22 cellular contexts compared by ENCODE assay signal in the genomic region with DNA sequence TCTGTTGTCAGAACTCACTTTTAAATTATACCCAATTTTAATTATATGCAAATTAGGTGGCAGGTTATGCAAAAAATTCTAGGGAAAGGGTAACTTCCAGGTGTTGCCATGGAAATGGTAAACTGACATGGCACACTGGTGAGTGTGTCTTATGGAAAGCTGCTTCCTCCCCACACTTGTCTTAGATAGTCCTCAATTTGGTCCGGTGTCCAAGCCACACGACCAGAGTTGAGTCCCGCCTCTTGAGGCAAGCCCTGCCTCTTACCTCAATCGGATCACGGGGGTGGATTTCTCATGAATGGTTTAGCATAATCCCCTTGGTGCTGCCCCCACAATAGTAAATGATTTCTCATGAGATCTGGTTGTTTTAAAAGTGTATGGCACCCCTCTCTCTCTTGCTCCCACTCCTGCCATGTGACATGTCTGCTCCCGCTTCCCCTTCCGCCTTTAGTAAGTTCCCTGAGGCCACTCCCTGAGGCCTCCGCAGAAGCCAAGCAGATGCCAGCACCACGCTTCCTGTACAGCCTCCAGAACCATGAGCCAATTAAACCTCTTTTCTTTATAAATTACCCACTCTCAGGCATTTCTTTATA.
DNase-seq lines count a peak whose midpoint lies in the region; ATAC-seq, FAIRE-seq and TF ChIP-seq lines count a peak whose summit lies in the region.
"Had no signal": no experiment of that assay in that cellular context is flagged by ENCODE, and none has a peak within 500 bp of the region (broad histone marks: within the 10 kb centered on the region; RNA-seq: fewer than 3 reads in every experiment).

No MANE protein-coding gene starts in this region.

- no peak overlapping the region for H3K23ac ChIP-seq in H1 (ENCODE audit: insufficient read length)

- H3K56ac ChIP-seq in H1 (replicated peaks; ENCODE audit: insufficient read length, low read depth, low read length) = no peak overlapping the region

- POLR2A ChIA-PET in HCT116 (lab: Charles Lee) = no interaction called here
- POLR2A ChIA-PET in H1 (lab: Charles Lee; ENCODE audit: partially characterized antibody) = no interaction called here

- CTCF ChIA-PET in HCT116 (lab: Charles Lee) (no interaction called here), H1 (lab: Charles Lee; ENCODE audit: partially characterized antibody) (no interaction called here)

- H3K27ac ChIP-seq in HCT116 (ENCODE audit: low read depth, low read length) (no peak overlapping the region), RWPE2 (ENCODE audit: poor library complexity, severe bottlenecking) (peak overlapping the region; percentile 78), H1 (ENCODE audit: low read depth, low read length) (no peak overlapping the region)
- H3K27ac ChIP-seq: A549, BLaER1 had no signal

- H3K9me3 ChIP-seq in HCT116 (ENCODE audit: control insufficient read depth in 1 of 2, insufficient read depth in 1 of 2, low read depth in 1 of 2, low read length in 2 of 2) = no peaks in the 10 kb centered on the region
- no peaks in the 10 kb centered on the region for H3K9me3 ChIP-seq in RWPE2 (ENCODE audit: severe bottlenecking)
- no peaks in the 10 kb centered on the region for H3K9me3 ChIP-seq in H1 (ENCODE audit: insufficient read depth in 2 of 2, low read depth in 1 of 2, low read length in 1 of 2)
- H3K9me3 ChIP-seq: A549, BLaER1 had no signal

- no peak overlapping the region for H3K14ac ChIP-seq in H1 (ENCODE audit: insufficient read length)

- no TSS peak for BruUV-seq in HCT116 (replicated peaks; lab: Mats Ljungman, UMichigan)

- no peaks in the 10 kb centered on the region for H3K79me1 ChIP-seq in H1 (ENCODE audit: low read depth, low read length)

- 85% methylated on average over 9 of the region's 9 CpGs; no CpG with 5 or more reads in 1 of the 2 experiments for WGBS in H1 (ENCODE audit: extremely low coverage in 1 of 2, insufficient coverage in 1 of 2, insufficient read length in 1 of 2, insufficient replicate concordance in 2 of 2, low coverage in 1 of 2, low lambda C conversion rate in 2 of 2, missing lambda C conversion rate in 1 of 2), 2 experiments
- 59 to 61% methylated on average over 9 of the region's 9 CpGs for WGBS in lower leg skin, 2 donors

- H4K5ac ChIP-seq in H1 (ENCODE audit: insufficient read length, low read depth, low read length) = no peak overlapping the region

- no peak overlapping the region for H2AK5ac ChIP-seq in H1 (ENCODE audit: low read depth, low read length)

- H2BK15ac ChIP-seq in H1 (ENCODE audit: low read length) = no peak overlapping the region

- TF ChIP-seq RAD21 in HCT116 (IDR thresholded peaks at IDR 0.05; ENCODE audit: low read depth) (no peak), H1 (IDR thresholded peaks at IDR 0.05 in 1 of 2, conservative IDR thresholded peaks at IDR 0.05 in 1 of 2; ENCODE audit: low read depth in 2 of 2, low read length in 2 of 2) (no peak)

- no peak overlapping the region for H3K4ac ChIP-seq in H1 (replicated peaks; ENCODE audit: insufficient read length, low read depth, low read length)

- H2BK120ac ChIP-seq in H1 (replicated peaks; ENCODE audit: low read depth, low read length) = no peak overlapping the region

- intact Hi-C loops in HCT116 (cut with micrococcal nuclease) (no loop called here), lower leg skin (cut with DNase I; ENCODE audit: low total_unique reads) (no loop called here)

- H3K23me2 ChIP-seq in H1 (ENCODE audit: low read depth, low read length) = no peaks in the 10 kb centered on the region; the same call in 1 of the 2 replicates

- H3K4me2 ChIP-seq in HCT116 (ENCODE audit: low read length) (no peak overlapping the region; the same call in 1 of the 2 replicates), H1 (ENCODE audit: insufficient read depth in 1 of 2, low read depth in 2 of 2, low read length in 2 of 2) (no peak overlapping the region)
- H3K4me2 ChIP-seq: A549, BLaER1, GM23338 had no signal

- no peak for FAIRE-seq in H1 (lab: Jason Lieb, UNC)
- FAIRE-seq: A549, D721Med, GM12891, GM19239 had no signal

- H3K27me3 ChIP-seq in HCT116 (ENCODE audit: insufficient read depth, low read length) (no peaks in the 10 kb centered on the region), RWPE2 (ENCODE audit: insufficient read depth, poor library complexity, severe bottlenecking) (no peaks in the 10 kb centered on the region), H1 (replicated peaks in 1 of 4; ENCODE audit: control insufficient read depth in 3 of 4, extremely low read depth in 1 of 4, insufficient read depth in 3 of 4, low read length in 3 of 4) (no peaks in the 10 kb centered on the region)

- H3K9me2 ChIP-seq in HCT116 (ENCODE audit: insufficient read depth) = no peaks in the 10 kb centered on the region

- H3K18ac ChIP-seq in H1 (ENCODE audit: extremely low read depth, low read length) = no peak overlapping the region

- H3K36me3 ChIP-seq in HCT116 (ENCODE audit: control insufficient read depth in 1 of 2, insufficient read depth in 2 of 2, low read length in 2 of 2) (no peaks in the 10 kb centered on the region), RWPE2 (ENCODE audit: low read depth) (no peaks in the 10 kb centered on the region), H1 (ENCODE audit: control insufficient read depth in 2 of 4, insufficient read depth in 4 of 4, low read length in 3 of 4) (no peaks in the 10 kb centered on the region)
- H3K36me3 ChIP-seq: BLaER1 had no signal

- no peak for ATAC-seq in HCT116
- no peak for ATAC-seq in RWPE2 (ENCODE audit: low read depth)
- ATAC-seq: A549, GM23338 had no signal

- no peak overlapping the region for H4K8ac ChIP-seq in H1 (ENCODE audit: extremely low read depth, insufficient read depth, low read length)

- RAD21 ChIA-PET in HCT116 (lab: Charles Lee; ENCODE audit: low non-redundant PET in 1 of 2, low total read pairs in 2 of 2, uncharacterized antibody in 2 of 2, unreplicated experiment in 2 of 2) = no interaction called here

- TF ChIP-seq POLR2A in HCT116 (IDR thresholded peaks at IDR 0.05; ENCODE audit: borderline replicate concordance, extremely low read depth, insufficient read depth, insufficient read length) = no peak
- TF ChIP-seq POLR2A in H1 (IDR thresholded peaks at IDR 0.05; ENCODE audit: control extremely low read depth in 1 of 2, low read depth in 2 of 2, low read length in 2 of 2) = no peak
- no peak for TF ChIP-seq POLR2A in lower leg skin (IDR thresholded peaks at IDR 0.05)

- no peak overlapping the region for H2BK12ac ChIP-seq in H1 (ENCODE audit: low read depth, low read length)

- no peak overlapping the region for H2BK5ac ChIP-seq in H1 (ENCODE audit: low read depth, low read length)

- no peak overlapping the region for H4K91ac ChIP-seq in H1 (replicated peaks; ENCODE audit: insufficient read length, low read length)

- H3K79me2 ChIP-seq in HCT116 (ENCODE audit: insufficient read depth, low read length) (no peaks in the 10 kb centered on the region), H1 (ENCODE audit: control insufficient read depth in 1 of 2, insufficient read depth in 2 of 2, low read length in 2 of 2) (no peaks in the 10 kb centered on the region)

- TF ChIP-seq CTCF in HCT116 (IDR thresholded peaks at IDR 0.05 in 2 of 3, conservative IDR thresholded peaks at IDR 0.05 in 1 of 3; ENCODE audit: borderline replicate concordance in 1 of 3, insufficient read depth in 1 of 3, low read depth in 2 of 3, low read length in 2 of 3) (no peak), RWPE2 (IDR thresholded peaks at IDR 0.05; ENCODE audit: poor library complexity, severe bottlenecking) (no peak), H1 (IDR thresholded peaks at IDR 0.05; ENCODE audit: control extremely low read depth in 1 of 3, insufficient read depth in 1 of 3, low read depth in 1 of 3, low read length in 3 of 3) (no peak), lower leg skin (IDR thresholded peaks at IDR 0.05) (no peak)

- TF ChIP-seq EP300 in H1 (IDR thresholded peaks at IDR 0.05; ENCODE audit: borderline replicate concordance in 1 of 2, low read depth in 2 of 2, low read length in 2 of 2) = no peak

- H4K20me1 ChIP-seq in HCT116 (ENCODE audit: insufficient read depth) = no peaks in the 10 kb centered on the region
- no peaks in the 10 kb centered on the region for H4K20me1 ChIP-seq in H1 (replicated peaks in 1 of 2; ENCODE audit: control insufficient read depth in 1 of 2, insufficient read depth in 2 of 2, low read length in 2 of 2)
- H4K20me1 ChIP-seq: BLaER1 had no signal

- H3K9ac ChIP-seq in HCT116 (ENCODE audit: low read length) (no peak overlapping the region), H1 (replicated peaks in 1 of 4; ENCODE audit: extremely low read depth in 1 of 4, low read depth in 3 of 4, low read length in 3 of 4) (no peak overlapping the region)
- H3K9ac ChIP-seq: BLaER1 had no signal

- H3K4me1 ChIP-seq in HCT116 (ENCODE audit: control insufficient read depth in 1 of 2, insufficient read depth in 2 of 2, low read length in 2 of 2) (peaks cover 17 to 62% of the 10 kb centered on the region in 2 experiments), RWPE2 (ENCODE audit: insufficient read depth, poor library complexity, severe bottlenecking) (peaks cover 18% of the 10 kb centered on the region), H1 (replicated peaks in 1 of 4; ENCODE audit: control insufficient read depth in 3 of 4, insufficient read depth in 4 of 4, low read length in 3 of 4) (peaks cover 0 to 6% (median 4%) of the 10 kb centered on the region in 4 experiments; a peak in 5 of 7 replicates)
- H3K4me1 ChIP-seq: A549, BLaER1 had no signal

- no peak overlapping the region for H3K4me3 ChIP-seq in HCT116 (replicated peaks in 1 of 2; ENCODE audit: low read depth in 1 of 2, low read length in 2 of 2)
- H3K4me3 ChIP-seq in RWPE2 (ENCODE audit: severe bottlenecking) = no peak overlapping the region
- no peak overlapping the region for H3K4me3 ChIP-seq in H1 (ENCODE audit: extremely low read depth in 1 of 4, insufficient read depth in 2 of 4, low read depth in 3 of 4, low read length in 4 of 4)
- no peak overlapping the region for H3K4me3 ChIP-seq in lower leg skin (ENCODE audit: low read depth, poor library complexity, severe bottlenecking)
- H3K4me3 ChIP-seq: A549, BLaER1, GM23338 had no signal

- no peak overlapping the region for H2BK20ac ChIP-seq in H1 (ENCODE audit: low read length)

- H2AFZ ChIP-seq in HCT116 (ENCODE audit: low read depth, low read length, poor library complexity, severe bottlenecking) (no peak overlapping the region), H1 (ENCODE audit: low read length) (no peak overlapping the region)
- H2AFZ ChIP-seq: GM23338 had no signal

- DNase-seq in HCT116 (ENCODE audit: low read depth, low spot score) = no peak
- DNase-seq in RWPE2 (ENCODE audit: low spot score) = no peak
- no peak for DNase-seq in H1 (ENCODE audit: low read depth in 1 of 2, low spot score in 2 of 2)
- peak; percentile 37 for DNase-seq in putamen (ENCODE audit: low spot score)
- no peak for DNase-seq in kidney glomerular epithelial cell (lab: John Stamatoyannopoulos, UW)
- DNase-seq in effector CD4-positive, alpha-beta T cell = no peak
- DNase-seq in lower leg skin (ENCODE audit: low spot score in 2 of 2) = no peak
- DNase-seq: CD8-positive, alpha-beta memory T cell; Kasumi-1; NCI-H1105; NCI-H1694 treated with DMSO at 0.1 percent for 48 hours; NCI-H2107; NCI-H2227 treated with DMSO at 0.1 percent for 48 hours; NCI-H510A treated with DMSO at 0.1 percent for 48 hours; RPMI8226; SIG-M5 had no signal

TF ChIP-seq in HCT116, 20 proteins besides CTCF, POLR2A, EP300 and RAD21 (continues in another document):
- no peak for TF ChIP-seq SRF (IDR thresholded peaks at IDR 0.05; ENCODE audit: low read depth)
